20 cellular contexts compared by ENCODE assay signal in the genomic region with DNA sequence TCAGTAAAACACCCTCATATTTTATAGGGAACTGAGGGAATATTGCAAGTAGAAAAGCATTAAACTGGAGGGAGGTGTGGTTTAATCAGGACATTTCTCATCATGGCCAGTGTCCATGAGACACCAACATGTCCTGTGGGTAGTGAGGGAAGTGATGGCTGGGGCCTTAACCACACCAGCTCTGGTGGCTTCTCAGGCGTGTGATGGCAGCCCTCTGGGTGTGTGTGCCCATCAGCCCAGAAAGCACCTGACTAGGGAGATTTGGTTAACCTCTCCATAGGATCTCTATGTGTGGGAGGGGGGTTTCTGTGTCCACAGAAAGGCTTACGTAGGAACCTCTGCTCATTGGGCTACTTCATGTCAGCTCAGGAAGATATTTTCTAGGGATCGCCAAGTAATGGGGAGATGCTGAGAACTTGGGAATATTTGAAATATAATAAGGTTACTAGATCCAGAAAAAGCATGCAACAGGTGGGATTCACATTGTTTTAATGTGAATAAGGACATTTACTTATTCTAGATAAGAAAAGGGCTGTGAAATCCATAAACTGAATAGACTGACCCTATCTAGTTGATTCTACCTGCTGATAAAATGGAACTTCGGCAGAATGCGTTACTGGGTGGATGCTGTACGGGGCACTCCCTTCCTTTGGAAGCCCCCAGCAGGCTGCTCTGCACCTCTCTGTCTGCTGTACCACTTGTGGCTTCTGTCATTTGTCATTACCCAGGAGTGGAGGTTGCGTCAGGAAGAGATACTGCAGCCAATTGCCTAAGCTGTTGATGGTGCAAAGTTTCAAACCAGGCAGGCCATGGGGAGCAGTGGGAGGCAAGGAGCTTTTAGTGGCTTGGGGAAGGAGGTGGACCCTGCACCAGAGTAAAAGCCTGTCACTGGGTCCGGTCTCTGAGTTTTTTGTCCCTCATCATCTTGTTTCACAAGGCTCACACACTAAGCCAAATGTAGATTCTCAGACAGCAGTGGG.
"Had no signal": no experiment of that assay in that cellular context is flagged by ENCODE, and none has a peak within 500 bp of the region (broad histone marks: within the 10 kb centered on the region; RNA-seq: fewer than 3 reads in every experiment).

No MANE protein-coding gene starts in this region.

- H3K27ac Mint-ChIP-seq: activated CD4-positive, alpha-beta memory T cell treated with anti-CD3 and anti-CD28 coated beads, Interleukin-2, amount 10 ng/mL, durations not matched to agents 7 days and 5 days had no signal

- H3K27me3 Mint-ChIP-seq: activated CD4-positive, alpha-beta memory T cell treated with anti-CD3 and anti-CD28 coated beads, Interleukin-2, amount 10 ng/mL, durations not matched to agents 7 days and 5 days; activated naive CD8-positive, alpha-beta T cell treated with anti-CD3 and anti-CD28 coated beads, Interleukin-2, amount 10 ng/mL, durations not matched to agents 7 days and 5 days; naive thymus-derived CD4-positive, alpha-beta T cell; T-helper 17 cell had no signal

- H3K4me3 Mint-ChIP-seq: activated CD4-positive, alpha-beta memory T cell treated with anti-CD3 and anti-CD28 coated beads, Interleukin-2, amount 10 ng/mL, durations not matched to agents 7 days and 5 days; activated naive CD8-positive, alpha-beta T cell treated with anti-CD3 and anti-CD28 coated beads, Interleukin-2, amount 10 ng/mL, durations not matched to agents 7 days and 5 days; immature natural killer cell; naive thymus-derived CD4-positive, alpha-beta T cell; T-helper 17 cell had no signal

- H3K27ac ChIP-seq: brain microvascular endothelial cell, epithelial cell of prostate, heart left ventricle, neutrophil, parathyroid adenoma, testis, upper lobe of right lung had no signal

- H3K4me3 ChIP-seq: heart left ventricle, lung, testis, upper lobe of right lung had no signal

- ATAC-seq: naive thymus-derived CD4-positive, alpha-beta T cell; T-helper 17 cell; upper lobe of right lung had no signal

- DNase-seq: activated CD4-positive, alpha-beta memory T cell treated with anti-CD3 and anti-CD28 coated beads, Interleukin-2, amount 10 ng/mL, durations not matched to agents 7 days and 5 days; activated CD4-positive, alpha-beta T cell treated with anti-CD3 and anti-CD28 coated beads for 4 hours; activated CD8-positive, alpha-beta memory T cell treated with anti-CD3 and anti-CD28 coated beads, Interleukin-2, amount 50 U/mL, for 4 hours; activated gamma-delta T cell treated with Interleukin-2 at 50 U/mL for 16 hours; activated naive CD8-positive, alpha-beta T cell treated with anti-CD3 and anti-CD28 coated beads, Interleukin-2, amount 10 ng/mL, durations not matched to agents 7 days and 5 days; activated T-cell treated with anti-CD3 and anti-CD28 coated beads, Interleukin-2, amount 50 U/mL, for 48 hours; brain microvascular endothelial cell; cerebellar nuclear complex; dermis blood vessel endothelial cell; heart left ventricle; immature natural killer cell; naive thymus-derived CD4-positive, alpha-beta T cell; stimulated activated CD4-positive, alpha-beta T cell treated with anti-CD3 and anti-CD28 coated beads, Interleukin-2, amount 100 ng/mL, for 24 hours; T-helper 17 cell; testis; upper lobe of right lung had no signal

- H3K9me3 Mint-ChIP-seq: activated CD4-positive, alpha-beta memory T cell treated with anti-CD3 and anti-CD28 coated beads, Interleukin-2, amount 10 ng/mL, durations not matched to agents 7 days and 5 days; activated naive CD8-positive, alpha-beta T cell treated with anti-CD3 and anti-CD28 coated beads, Interleukin-2, amount 10 ng/mL, durations not matched to agents 7 days and 5 days; immature natural killer cell; naive thymus-derived CD4-positive, alpha-beta T cell had no signal
